Comparison of ENCODE assay signal across 8 cellular contexts in the genomic region with DNA sequence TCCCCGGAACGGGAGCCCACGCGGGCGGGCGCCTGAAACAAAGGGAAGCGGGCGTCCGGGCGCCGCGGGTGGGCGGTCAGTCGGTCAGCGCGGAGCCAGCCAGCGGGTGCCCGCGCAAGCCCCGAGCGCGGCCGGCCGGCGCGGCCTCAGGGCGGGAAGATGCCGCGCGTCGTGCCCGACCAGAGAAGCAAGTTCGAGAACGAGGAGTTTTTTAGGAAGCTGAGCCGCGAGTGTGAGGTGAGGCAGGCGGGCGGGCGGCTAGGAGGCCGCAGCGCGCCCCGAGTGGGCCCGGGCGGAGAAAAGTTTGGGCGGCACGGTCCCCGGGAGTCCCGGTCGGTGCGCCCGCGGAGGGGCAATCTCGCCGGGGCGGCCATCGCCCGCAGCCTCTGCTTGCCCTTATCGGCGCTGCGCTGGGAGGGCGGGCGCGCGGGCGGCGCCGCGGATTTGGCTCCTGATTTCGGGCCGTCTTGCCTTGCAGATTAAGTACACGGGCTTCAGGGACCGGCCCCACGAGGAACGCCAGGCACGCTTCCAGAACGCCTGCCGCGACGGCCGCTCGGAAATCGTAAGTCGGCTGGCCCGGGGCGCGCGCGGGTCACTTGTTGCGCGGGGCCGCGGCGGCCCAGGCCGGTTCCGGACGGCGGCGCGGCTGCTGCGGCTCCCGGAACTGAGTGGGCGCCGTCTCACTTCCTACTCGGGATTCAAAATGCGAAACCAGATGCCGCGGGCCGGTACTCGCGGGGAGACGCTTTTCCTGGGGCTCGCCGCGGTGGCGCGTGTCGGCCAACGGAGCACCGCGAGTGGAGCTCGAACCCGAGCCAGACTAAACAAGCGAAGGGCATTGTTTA. TPM values are rescaled to one million over a fixed set of nuclear protein-coding genes. Genes with fewer than 3 reads are reported as not detected.
DNase-seq lines count a peak whose midpoint lies in the region; ATAC-seq and TF ChIP-seq lines count a peak whose summit lies in the region.

No MANE protein-coding gene starts in this region.

- H3K36me3 Mint-ChIP-seq in chondrocyte (ENCODE audit: low read depth): peaks cover under 1% of the 10 kb centered on the region

- H3K4me3 ChIP-seq in IMR-90 (ENCODE audit: insufficient read depth, low read depth, low read length): peak overlapping the region; percentile 85

- peak overlapping the region; percentile 93 for H2AFZ ChIP-seq in IMR-90 (replicated peaks; ENCODE audit: low read length, poor library complexity)

- BruUV-seq in IMR-90 (replicated peaks; lab: Mats Ljungman, UMichigan): no TSS peak

- peak overlapping the region; percentile 55; the same call in 1 of the 2 replicates for H4K91ac ChIP-seq in IMR-90 (ENCODE audit: insufficient read depth, low read depth, low read length)

- dilution Hi-C loops in IMR-90 (cut with HindIII; ENCODE audit: low sequenced_read_pairs, unreplicated experiment): no loop called here

- peak overlapping the region; percentile 85 for H3K27ac Mint-ChIP-seq in chondrocyte (ENCODE audit: unreplicated experiment)

- H3K27me3 ChIP-seq in IMR-90 (ENCODE audit: control insufficient read depth, insufficient read depth, low read length) (no peaks in the 10 kb centered on the region), layer of hippocampus (ENCODE audit: control insufficient read depth, insufficient read depth, low read length) (no peaks in the 10 kb centered on the region)

- H4K8ac ChIP-seq in IMR-90 (ENCODE audit: low read depth in 2 of 2, low read length in 2 of 2): peak overlapping the region in 1 of 2 experiments; percentile 49; a peak in 1 of 4 replicates

- H2AK9ac ChIP-seq in IMR-90 (replicated peaks; ENCODE audit: low read depth, low read length, poor library complexity): peak overlapping the region; percentile 75

- CTCF ChIA-PET in IMR-90 (lab: Yijun Ruan, JAX): interaction anchor here (1.9 kb wide), 1 partner anchor 11 kb away, joined by 9 read pairs; no protein-coding TSS in a partner anchor

- no peaks in the 10 kb centered on the region for H3K9me3 ChIP-seq in IMR-90 (ENCODE audit: control insufficient read depth, insufficient read depth, low read length)

- ATAC-seq in GM21390 (IDR thresholded peaks at IDR 0.05; ENCODE audit: unreplicated experiment) (peak; percentile 40), IMR-90 (ENCODE audit: low read depth) (peak; percentile 62)

- TF ChIP-seq CTCF in IMR-90 (conservative IDR thresholded peaks at IDR 0.05; ENCODE audit: low read depth, low read length): no peak
- no peak for TF ChIP-seq CTCF in chondrocyte (IDR thresholded peaks at IDR 0.05)

- H2BK5ac ChIP-seq in IMR-90 (ENCODE audit: low read depth, low read length, poor library complexity, severe bottlenecking): peak overlapping the region; percentile 91

- peak overlapping the region; percentile 92 for H3K27ac ChIP-seq in IMR-90 (ENCODE audit: insufficient read depth, low read length)
- peak overlapping the region; percentile 88 for H3K27ac ChIP-seq in layer of hippocampus (ENCODE audit: low read depth, low read length)

- DNase-seq in D341Med (ENCODE audit: low spot score) (peak; percentile 71), IMR-90 (peak; percentile 52), chondrocyte (ENCODE audit: low spot score) (peak; percentile 77), NCI-H2081 (lab: John Stamatoyannopoulos, UW) (no peak)
- DNase-seq in activated CD4-positive, CD25-positive, alpha-beta regulatory T cell treated with anti-CD3 and anti-CD28 coated beads, Interleukin-2, amount 50 U/mL, for 72 hours: peak; percentile 67
- DNase-seq in stimulated activated CD4-positive, alpha-beta T cell treated with anti-CD3 and anti-CD28 coated beads, Interleukin-1b, Interleukin-23, amount 100 ng/mL, for 48 hours: peak; percentile 51

- peak overlapping the region; percentile 43 for H3K23ac ChIP-seq in IMR-90 (ENCODE audit: low read depth, low read length)

- no peak overlapping the region for H3K18ac ChIP-seq in IMR-90 (ENCODE audit: low read depth, low read length)

- in situ Hi-C loops in IMR-90 (cut with MboI; ENCODE audit: low sequenced_read_pairs): no loop called here

- peak overlapping the region; percentile 94 for H3K4me2 ChIP-seq in IMR-90 (ENCODE audit: low read depth, low read length)

- no peak overlapping the region; the same call in 1 of the 2 replicates for H4K5ac ChIP-seq in IMR-90 (ENCODE audit: low read depth, low read length)

- H3K4me1 Mint-ChIP-seq in chondrocyte (ENCODE audit: low read depth): peaks cover 36% of the 10 kb centered on the region

- no peaks in the 10 kb centered on the region for H3K27me3 Mint-ChIP-seq in chondrocyte (ENCODE audit: low read depth)

- H3K4me3 Mint-ChIP-seq in chondrocyte (ENCODE audit: unreplicated experiment): peak overlapping the region; percentile 87

- no peak for TF ChIP-seq RAD21 in IMR-90 (IDR thresholded peaks at IDR 0.05; ENCODE audit: low read length)

- H3K79me1 ChIP-seq in IMR-90 (ENCODE audit: low read depth in 1 of 2, low read length in 2 of 2): peaks cover 5 to 22% of the 10 kb centered on the region in 2 experiments; a peak in 3 of 4 replicates

- H3K9me1 ChIP-seq in IMR-90 (ENCODE audit: insufficient read depth, low read length): peaks cover 6% of the 10 kb centered on the region; the same call in 1 of the 2 replicates

- 0 out of 2 replicates have a peak overlapping the region, but pooled peaks have one; percentile 39 for H3K56ac ChIP-seq in IMR-90 (ENCODE audit: extremely low read depth, insufficient read depth, low read length)

- no peaks in the 10 kb centered on the region for H3K9me3 Mint-ChIP-seq in chondrocyte (ENCODE audit: low read depth)

- peaks cover 6% of the 10 kb centered on the region for H3K36me3 ChIP-seq in IMR-90 (ENCODE audit: control insufficient read depth, insufficient read depth, low read length)

- H2AK5ac ChIP-seq in IMR-90 (ENCODE audit: low read depth, low read length): 0 out of 2 replicates have a peak overlapping the region, but pooled peaks have one; percentile 20

- peaks cover 28% of the 10 kb centered on the region for H4K20me1 ChIP-seq in IMR-90 (ENCODE audit: insufficient read depth, low read length)

- intact Hi-C loops in IMR-90 (cut with micrococcal nuclease): loop anchor here (5.0 kb wide), 1 partner anchor 63 kb away; no protein-coding TSS in a partner anchor

- no peak overlapping the region; the same call in 1 of the 2 replicates for H2BK120ac ChIP-seq in IMR-90 (ENCODE audit: low read depth, low read length)

- TF ChIP-seq POLR2A in IMR-90 (IDR thresholded peaks at IDR 0.05; ENCODE audit: low read depth, low read length): peak; percentile 63

- H2BK15ac ChIP-seq in IMR-90 (ENCODE audit: low read depth, low read length): no peak overlapping the region

- peaks cover 6% of the 10 kb centered on the region for H3K4me1 ChIP-seq in IMR-90 (ENCODE audit: control insufficient read depth, insufficient read depth, low read length)

- H3K9ac ChIP-seq in IMR-90 (ENCODE audit: low read depth, low read length): peak overlapping the region; percentile 88

- H2BK20ac ChIP-seq in IMR-90 (ENCODE audit: low read depth, low read length): no peak overlapping the region

- H3K14ac ChIP-seq in IMR-90 (replicated peaks; ENCODE audit: low read depth, low read length): peak overlapping the region; percentile 59

- POLR2A ChIA-PET in IMR-90 (lab: Charles Lee; ENCODE audit: unreplicated experiment): no interaction called here

- 1% methylated on average over 66 of the region's 124 CpGs; no CpG with 5 or more reads in 1 of the 2 experiments for WGBS in IMR-90 (ENCODE audit: extremely low coverage in 2 of 2, insufficient read length in 1 of 2), 2 experiments

- peak overlapping the region; percentile 64 for H3K4ac ChIP-seq in IMR-90 (ENCODE audit: low read depth, low read length)

TF ChIP-seq in IMR-90, 13 proteins besides CTCF, POLR2A, EP300 and RAD21:
- TF ChIP-seq RFX5 (IDR thresholded peaks at IDR 0.05; ENCODE audit: low read depth, low read length): no peak
- TF ChIP-seq MXI1 (IDR thresholded peaks at IDR 0.05; ENCODE audit: borderline replicate concordance, low read depth, low read length): 0 out of 2 replicates have a peak, but pooled peaks have one; percentile 5

RNA-seq across cellular contexts. Expression of a gene that starts 0.5 kb away (rescaled TPM):
- total RNA-seq in IMR-90 (2012; rRNA removed) (48.0 and 110 TPM in 2 replicates), chondrocyte (56.6 to 62.7 TPM (median 61.3 TPM) in 3 replicates)
- 39.8 and 44.2 TPM in 2 replicates for polyA plus RNA-seq in IMR-90 (2012; rRNA removed)
- 21.2 and 26.2 TPM in 2 replicates for polyA plus RNA-seq in IMR-90 (2012; cell fraction: cytosol; rRNA removed)
- 21.3 and 21.6 TPM in 2 replicates for polyA plus RNA-seq in IMR-90 (2012; cell fraction: nucleus; rRNA removed; ENCODE audit: low replicate concordance)

RNA-seq across cellular contexts. Expression of a gene that starts 41.1 kb away (rescaled TPM):
- total RNA-seq in IMR-90 (2012; rRNA removed) (0.72 and 0.83 TPM in 2 replicates), chondrocyte (1.6 to 6.6 TPM (median 2.6 TPM) in 3 replicates)
- 4.0 and 4.7 TPM in 2 replicates for polyA plus RNA-seq in IMR-90 (2012; rRNA removed)
- polyA plus RNA-seq in IMR-90 (2012; cell fraction: cytosol; rRNA removed): 1.7 and 2.2 TPM in 2 replicates
- 43.1 and 51.7 TPM in 2 replicates for polyA plus RNA-seq in IMR-90 (2012; cell fraction: nucleus; rRNA removed; ENCODE audit: low replicate concordance)

Comparison
In these comparisons a context has a peak if more than half of its experiments do, and no peak if none do; other contexts are left out.
1. DNase-seq: peak in D341Med (single experiment), IMR-90 (single experiment), activated CD4-positive, CD25-positive, alpha-beta regulatory T cell treated with anti-CD3 and anti-CD28 coated beads, Interleukin-2, amount 50 U/mL, for 72 hours (single experiment), chondrocyte (single experiment) and stimulated activated CD4-positive, alpha-beta T cell treated with anti-CD3 and anti-CD28 coated beads, Interleukin-1b, Interleukin-23, amount 100 ng/mL, for 48 hours (single experiment); none in NCI-H2081 (0 of 2).